ENCODE assay signal across 8 cellular contexts in the genomic region with DNA sequence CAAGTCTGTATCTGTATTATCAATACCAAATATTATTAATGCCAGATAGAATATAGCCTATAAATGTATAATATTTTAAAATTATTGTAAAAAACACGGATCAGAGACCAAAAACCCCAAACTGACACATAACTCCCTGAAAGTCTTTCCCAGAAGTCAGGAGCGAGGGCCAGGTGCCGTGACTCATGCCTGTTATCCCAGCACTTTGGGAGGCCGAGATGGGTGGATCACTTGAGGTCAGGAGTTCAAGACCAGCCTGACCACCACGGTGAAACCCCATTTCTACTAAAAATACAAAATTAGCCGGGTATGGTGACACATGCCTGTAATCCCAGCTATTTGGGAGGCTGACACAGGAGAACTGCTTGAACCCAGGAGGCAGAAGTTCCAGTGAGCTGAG. TPM values are rescaled to one million over a fixed set of nuclear protein-coding genes. Genes with fewer than 3 reads are reported as not detected.
A peak's percentile ranks its signal among the peaks of the same experiment; 100 is the strongest.
DNase-seq lines count a peak whose midpoint lies in the region; ATAC-seq, FAIRE-seq and TF ChIP-seq lines count a peak whose summit lies in the region.
"Not testable (repeated sequence)": the region's sequence is repeated elsewhere in the genome, so short reads cannot be mapped to it uniquely, and the experiment has no call there.

No MANE protein-coding gene starts in this region.

- peaks cover 99% of the 10 kb centered on the region for H3K79me2 ChIP-seq in PC-9 (ENCODE audit: low read depth)
- H3K79me2 ChIP-seq in astrocyte (ENCODE audit: insufficient read depth, low read length), result peaks cover 98% of the 10 kb centered on the region

- H4K20me1 ChIP-seq in PC-9 (ENCODE audit: insufficient read depth), result peaks cover 81% of the 10 kb centered on the region
- peaks cover 91% of the 10 kb centered on the region for H4K20me1 ChIP-seq in astrocyte (ENCODE audit: insufficient read depth, low read length)

- peak overlapping the region; percentile 83 for H3K27ac Mint-ChIP-seq in activated CD8-positive, alpha-beta T cell treated with anti-CD3 and anti-CD28 coated beads for 36 hours
- H3K27ac Mint-ChIP-seq in astrocyte (ENCODE audit: unreplicated experiment), result not testable (repeated sequence)

- H3K36me3 Mint-ChIP-seq in activated CD8-positive, alpha-beta T cell treated with anti-CD3 and anti-CD28 coated beads for 36 hours (ENCODE audit: low read depth), result peaks cover 56% of the 10 kb centered on the region
- H3K36me3 Mint-ChIP-seq in astrocyte (ENCODE audit: low read depth, unreplicated experiment), result peaks cover 33% of the 10 kb centered on the region

- not testable (repeated sequence) for TF ChIP-seq CTCF in PC-9 (conservative IDR thresholded peaks at IDR 0.05); activated CD8-positive, alpha-beta T cell treated with anti-CD3 and anti-CD28 coated beads for 36 hours (IDR thresholded peaks at IDR 0.05); astrocyte (IDR thresholded peaks at IDR 0.05; ENCODE audit: insufficient read depth, low read depth, low read length); esophagus muscularis mucosa (IDR thresholded peaks at IDR 0.05); left lung (IDR thresholded peaks at IDR 0.05); tibial nerve (IDR thresholded peaks at IDR 0.05)

- not testable (repeated sequence) for H3K9me2 ChIP-seq in PC-9 (ENCODE audit: insufficient read depth)

- CTCF ChIA-PET in PC-9 (lab: Charles Lee), result interaction anchor here (0.6 kb wide), 1 partner anchor 62 kb away, joined by 5 read pairs; no protein-coding TSS in a partner anchor
- CTCF ChIA-PET in activated CD8-positive, alpha-beta T cell treated with anti-CD3 and anti-CD28 coated beads for 36 hours (lab: Charles Lee), result interaction anchor here (1.0 to 2.3 kb wide), 8 partner anchors 10 to 63 kb away, joined by 3 to 13 read pairs (median 4); partner anchors contain the start of genes ADAM17 and YWHAQ

- H3K4me1 Mint-ChIP-seq in activated CD8-positive, alpha-beta T cell treated with anti-CD3 and anti-CD28 coated beads for 36 hours (ENCODE audit: low read depth), result peaks cover 80% of the 10 kb centered on the region
- peaks cover 30% of the 10 kb centered on the region for H3K4me1 Mint-ChIP-seq in astrocyte (ENCODE audit: low read depth, unreplicated experiment)

- H3K4me1 ChIP-seq in PC-9 (replicated peaks; ENCODE audit: insufficient read depth), result peaks cover 33% of the 10 kb centered on the region
- H3K4me1 ChIP-seq in astrocyte (ENCODE audit: insufficient read depth, low read length), result peaks cover 26% of the 10 kb centered on the region
- peaks cover 26 to 49% (median 46%) of the 10 kb centered on the region in 4 donors for H3K4me1 ChIP-seq in esophagus muscularis mucosa
- peaks cover 8 to 53% of the 10 kb centered on the region in 2 donors for H3K4me1 ChIP-seq in left lung
- peaks cover 0 to 51% (median 33%) of the 10 kb centered on the region in 4 donors for H3K4me1 ChIP-seq in tibial nerve

- peaks cover 83% of the 10 kb centered on the region for H3F3A ChIP-seq in PC-9 (ENCODE audit: insufficient read depth, low read depth)

- DNase-seq in ELR (ENCODE audit: low read depth) (peak; percentile 51), astrocyte (ENCODE audit: low read depth) (peak; percentile 62), tibial nerve (ENCODE audit: low spot score in 2 of 2) (peak in 1 of 2 donors; percentile 39)
- DNase-seq in PC-9; activated CD8-positive, alpha-beta T cell treated with anti-CD3 and anti-CD28 coated beads for 36 hours; esophagus muscularis mucosa (ENCODE audit: extremely low spot score); left lung; sciatic nerve (ENCODE audit: low spot score): not testable (repeated sequence)

- H3K4me2 ChIP-seq in PC-9 (peak overlapping the region; percentile 22), astrocyte (ENCODE audit: low read length) (peak overlapping the region; percentile 44)

- peaks cover 21% of the 10 kb centered on the region for H3K9me3 Mint-ChIP-seq in activated CD8-positive, alpha-beta T cell treated with anti-CD3 and anti-CD28 coated beads for 36 hours
- H3K9me3 Mint-ChIP-seq in astrocyte (ENCODE audit: unreplicated experiment), result peaks cover 12% of the 10 kb centered on the region

- H2AFZ ChIP-seq in PC-9; astrocyte (ENCODE audit: low read depth, low read length): not testable (repeated sequence)

- not testable (repeated sequence) for FAIRE-seq in astrocyte (lab: Jason Lieb, UNC)

- peaks cover 13% of the 10 kb centered on the region for H3K9me3 ChIP-seq in PC-9 (ENCODE audit: insufficient read depth, low read depth)
- peaks cover 12% of the 10 kb centered on the region for H3K9me3 ChIP-seq in astrocyte (ENCODE audit: insufficient read depth, low read depth, low read length)
- peaks cover 0 to 14% (median 6%) of the 10 kb centered on the region in 4 donors for H3K9me3 ChIP-seq in esophagus muscularis mucosa
- peaks cover 0 to 13% of the 10 kb centered on the region in 2 donors for H3K9me3 ChIP-seq in left lung
- peaks cover 0 to 17% (median 4%) of the 10 kb centered on the region in 4 donors for H3K9me3 ChIP-seq in tibial nerve

- H3K27me3 ChIP-seq in PC-9 (ENCODE audit: insufficient read depth, low read depth); astrocyte (ENCODE audit: insufficient read depth, low read length); esophagus muscularis mucosa; left lung; tibial nerve: not testable (repeated sequence)

- not testable (repeated sequence) for H3K4me3 ChIP-seq in PC-9; astrocyte (ENCODE audit: insufficient read depth, low read depth, low read length); esophagus muscularis mucosa; left lung; tibial nerve

- not testable (repeated sequence) for ATAC-seq in activated CD8-positive, alpha-beta T cell treated with anti-CD3 and anti-CD28 coated beads for 36 hours
- ATAC-seq in left lung, result peak; percentile 33
- ATAC-seq in sciatic nerve, result peak; percentile 69

- TF ChIP-seq POLR2A in esophagus muscularis mucosa (IDR thresholded peaks at IDR 0.05; ENCODE audit: low read depth); tibial nerve (IDR thresholded peaks at IDR 0.05): not testable (repeated sequence)

- H3K4me3 Mint-ChIP-seq in activated CD8-positive, alpha-beta T cell treated with anti-CD3 and anti-CD28 coated beads for 36 hours; astrocyte (ENCODE audit: unreplicated experiment): not testable (repeated sequence)

- H3K27ac ChIP-seq in PC-9, result peak overlapping the region; percentile 73
- peak overlapping the region; percentile 84 for H3K27ac ChIP-seq in astrocyte (ENCODE audit: low read depth, low read length)
- peak overlapping the region in 3 of 4 donors; percentile 30 to 57 (median 40) for H3K27ac ChIP-seq in esophagus muscularis mucosa (replicated peaks in 1 of 4)
- peak overlapping the region; percentile 59 to 84 for H3K27ac ChIP-seq in left lung
- H3K27ac ChIP-seq in tibial nerve, result peak overlapping the region in 3 of 4 donors; percentile 17 to 82 (median 69)

- BruUV-seq in PC-9 (replicated peaks; lab: Mats Ljungman, UMichigan), result not testable (repeated sequence)

- H3K36me3 ChIP-seq in PC-9 (ENCODE audit: low read depth), result peaks cover 53% of the 10 kb centered on the region
- peaks cover 18% of the 10 kb centered on the region for H3K36me3 ChIP-seq in astrocyte (ENCODE audit: insufficient read depth, low read length)
- H3K36me3 ChIP-seq in esophagus muscularis mucosa, result peaks cover 0 to 26% (median 14%) of the 10 kb centered on the region in 4 donors
- peaks cover 0 to 24% of the 10 kb centered on the region in 2 donors for H3K36me3 ChIP-seq in left lung
- peaks cover 0 to 24% (median 0%) of the 10 kb centered on the region in 3 donors for H3K36me3 ChIP-seq in tibial nerve

- POLR2A ChIA-PET in PC-9 (lab: Charles Lee; ENCODE audit: unreplicated experiment), result interaction anchor here (0.6 kb wide), 1 partner anchor 39 kb away, joined by 5 read pairs; no protein-coding TSS in a partner anchor
- POLR2A ChIA-PET in activated CD8-positive, alpha-beta T cell treated with anti-CD3 and anti-CD28 coated beads for 36 hours (lab: Charles Lee), result interaction anchor here (0.7 to 3.0 kb wide), 15 partner anchors 8 to 108 kb away, joined by 3 to 16 read pairs (median 4); partner anchors contain the start of genes ADAM17 and YWHAQ

- not testable (repeated sequence) for H3K27me3 Mint-ChIP-seq in activated CD8-positive, alpha-beta T cell treated with anti-CD3 and anti-CD28 coated beads for 36 hours; astrocyte (ENCODE audit: low read depth, unreplicated experiment)

- H3K9ac ChIP-seq in astrocyte (ENCODE audit: low read length), result peak overlapping the region; percentile 57

- 68% methylated on average over 6 of the region's 6 CpGs for WGBS in esophagus muscularis mucosa
- WGBS in tibial nerve, 2 donors, result 50 to 53% methylated on average over 6 of the region's 6 CpGs

- intact Hi-C loops in PC-9 (cut with micrococcal nuclease; ENCODE audit: unreplicated experiment); activated CD8-positive, alpha-beta T cell treated with anti-CD3 and anti-CD28 coated beads for 36 hours (cut with micrococcal nuclease); esophagus muscularis mucosa (cut with DNase I); left lung (cut with DNase I); sciatic nerve (cut with DNase I): not testable (repeated sequence)

- TF ChIP-seq EP300 in esophagus muscularis mucosa (IDR thresholded peaks at IDR 0.05); tibial nerve (IDR thresholded peaks at IDR 0.05): not testable (repeated sequence)

RNA-seq across cellular contexts. Expression of gene YWHAQ, which starts 35.5 kb away (rescaled TPM):
- total RNA-seq in PC-9 (2021), result 353 and 373 TPM in 2 replicates
- 100 to 1,000 TPM; 341 to 368 TPM for total RNA-seq in activated CD8-positive, alpha-beta T cell treated with anti-CD3 and anti-CD28 coated beads for 36 hours
- 358 and 408 TPM in 2 replicates for total RNA-seq in astrocyte
- total RNA-seq in esophagus muscularis mucosa, result 100 to 1,000 TPM; 223 to 239 (median 230) TPM
- 100 to 1,000 TPM; 229 to 257 TPM for total RNA-seq in left lung
- 209 TPM for total RNA-seq in sciatic nerve
- total RNA-seq in tibial nerve, result 100 to 1,000 TPM; 166 to 213 (median 185) TPM

RNA-seq across cellular contexts. Expression of gene ADAM17, which starts 39.6 kb away (rescaled TPM):
- 53.5 and 65.0 TPM in 2 replicates for total RNA-seq in PC-9 (2021)
- total RNA-seq in activated CD8-positive, alpha-beta T cell treated with anti-CD3 and anti-CD28 coated beads for 36 hours, result 10 to 100 TPM; 14.2 to 15.9 TPM
- total RNA-seq in astrocyte, result 44.9 and 48.4 TPM in 2 replicates
- 10 to 100 TPM; 12.9 to 17.7 (median 14.9) TPM for total RNA-seq in esophagus muscularis mucosa
- total RNA-seq in left lung, result 10 to 100 TPM; 40.9 to 55.8 TPM
- total RNA-seq in sciatic nerve, result 49.1 TPM
- total RNA-seq in tibial nerve, result 10 to 100 TPM; 30.6 to 50.9 (median 42.6) TPM
